Comparison of ENCODE assay signal across 17 cellular contexts in the genomic region with DNA sequence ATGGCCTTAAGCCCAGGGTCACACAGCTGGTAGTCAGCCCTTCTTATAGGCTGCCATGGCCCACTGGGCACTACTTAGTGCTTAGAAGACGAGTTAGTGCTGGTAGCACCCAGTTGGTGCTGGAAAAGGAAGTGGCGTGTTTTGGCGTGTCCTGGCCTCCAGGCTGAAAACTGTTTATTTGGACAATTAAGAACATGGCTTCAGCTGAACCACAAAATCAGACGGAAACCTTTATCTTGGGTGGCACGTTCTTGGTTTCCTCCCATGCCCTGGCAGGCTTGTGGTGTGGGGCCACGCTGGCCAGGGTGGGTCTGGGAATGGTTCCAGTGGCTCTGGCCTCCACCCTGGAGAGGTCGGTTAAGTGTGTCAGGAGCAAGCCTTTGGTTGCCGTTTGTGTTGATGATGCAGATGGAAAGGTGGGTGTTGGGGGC.
DNase-seq lines count a peak whose midpoint lies in the region; ATAC-seq and TF ChIP-seq lines count a peak whose summit lies in the region.
"Had no signal": no experiment of that assay in that cellular context is flagged by ENCODE, and none has a peak within 500 bp of the region (broad histone marks: within the 10 kb centered on the region; RNA-seq: fewer than 3 reads in every experiment).

No MANE protein-coding gene starts in this region.

- no peaks in the 10 kb centered on the region for H3K36me3 Mint-ChIP-seq in activated CD8-positive, alpha-beta T cell treated with anti-CD3 and anti-CD28 coated beads, Interleukin-2, amount 10 ng/mL, durations not matched to agents 7 days and 5 days (ENCODE audit: low read depth)
- H3K36me3 Mint-ChIP-seq: activated naive CD4-positive, alpha-beta T cell treated with anti-CD3 and anti-CD28 coated beads, Interleukin-2, amount 50 U/mL, for 72 hours; WTC11 had no signal

- peak overlapping the region; percentile 17 for H3K56ac ChIP-seq in mesendoderm (ENCODE audit: low read length)

- H3K4me1 Mint-ChIP-seq in activated CD8-positive, alpha-beta T cell treated with anti-CD3 and anti-CD28 coated beads, Interleukin-2, amount 10 ng/mL, durations not matched to agents 7 days and 5 days (ENCODE audit: low read depth), result no peaks in the 10 kb centered on the region

- H3K36me3 ChIP-seq in right atrium auricular region (no peaks in the 10 kb centered on the region), mammary epithelial cell (ENCODE audit: insufficient read depth, low read length) (no peaks in the 10 kb centered on the region), mesendoderm (ENCODE audit: control insufficient read depth, insufficient read depth, low read length) (no peaks in the 10 kb centered on the region), uterus (no peaks in the 10 kb centered on the region), hepatocyte (replicated peaks; ENCODE audit: insufficient read depth, low read depth) (no peaks in the 10 kb centered on the region)
- H3K36me3 ChIP-seq: left lung had no signal

- H2BK5ac ChIP-seq in mesendoderm (ENCODE audit: low read length), result no peak overlapping the region

- H3K27me3 ChIP-seq in right atrium auricular region (no peaks in the 10 kb centered on the region), mammary epithelial cell (ENCODE audit: insufficient read depth, low read length) (no peaks in the 10 kb centered on the region), mesendoderm (ENCODE audit: insufficient read depth, low read length, poor library complexity) (no peaks in the 10 kb centered on the region), uterus (no peaks in the 10 kb centered on the region), hepatocyte (no peaks in the 10 kb centered on the region)

- no peaks in the 10 kb centered on the region for H4K20me1 ChIP-seq in mammary epithelial cell (ENCODE audit: insufficient read depth, low read length)
- H4K20me1 ChIP-seq in hepatocyte (ENCODE audit: insufficient read depth, poor library complexity, severe bottlenecking), result no peaks in the 10 kb centered on the region

- H3K9me3 ChIP-seq in right atrium auricular region, result no peaks in the 10 kb centered on the region
- H3K9me3 ChIP-seq in mammary epithelial cell (replicated peaks; ENCODE audit: insufficient read depth, low read length), result no peaks in the 10 kb centered on the region
- no peaks in the 10 kb centered on the region for H3K9me3 ChIP-seq in uterus
- H3K9me3 ChIP-seq in hepatocyte (ENCODE audit: low read depth), result no peaks in the 10 kb centered on the region
- H3K9me3 ChIP-seq: left lung had no signal

- no peak overlapping the region for H3K18ac ChIP-seq in mesendoderm (ENCODE audit: low read length)

- WGBS in mammary epithelial cell (ENCODE audit: low coverage, missing lambda C conversion rate), result 4% methylated on average over 8 of the region's 8 CpGs
- WGBS in mesendoderm (ENCODE audit: extremely low coverage, insufficient coverage, low lambda C conversion rate), result no CpG with 5 or more reads among the region's 8 CpGs
- 93% methylated on average over 8 of the region's 8 CpGs for WGBS in hepatocyte (ENCODE audit: low lambda C conversion rate, missing lambda C conversion rate)

- no peak overlapping the region for H2BK120ac ChIP-seq in mesendoderm (ENCODE audit: low read depth, low read length)

- H2AFZ ChIP-seq in mammary epithelial cell (ENCODE audit: low read depth, low read length) (peak overlapping the region; percentile 50), hepatocyte (no peak overlapping the region)
- H2AFZ ChIP-seq: parathyroid adenoma had no signal

- no peak overlapping the region for H3K4me3 ChIP-seq in right atrium auricular region
- no peak overlapping the region for H3K4me3 ChIP-seq in mammary epithelial cell (replicated peaks in 1 of 3; ENCODE audit: insufficient read depth in 1 of 3, low read depth in 2 of 3, low read length in 3 of 3)
- H3K4me3 ChIP-seq in mesendoderm (ENCODE audit: low read length), result no peak overlapping the region
- no peak overlapping the region for H3K4me3 ChIP-seq in uterus
- H3K4me3 ChIP-seq in hepatocyte, result no peak overlapping the region
- H3K4me3 ChIP-seq: left lung had no signal

- no peak for TF ChIP-seq POLR2A in uterus (IDR thresholded peaks at IDR 0.05)

- H3K79me2 ChIP-seq in mammary epithelial cell (ENCODE audit: insufficient read depth, low read length) (no peaks in the 10 kb centered on the region), mesendoderm (ENCODE audit: control insufficient read depth, insufficient read depth, low read length) (no peaks in the 10 kb centered on the region), hepatocyte (no peaks in the 10 kb centered on the region)
- H3K79me2 ChIP-seq: parathyroid adenoma had no signal

- no peaks in the 10 kb centered on the region for H3K9me2 ChIP-seq in hepatocyte (replicated peaks; ENCODE audit: insufficient read depth)

- H3K27ac ChIP-seq in right atrium auricular region (no peak overlapping the region), mammary epithelial cell (ENCODE audit: insufficient read depth, low read depth, low read length) (no peak overlapping the region), mesendoderm (ENCODE audit: low read depth, low read length) (no peak overlapping the region), uterus (peak overlapping the region; percentile 93 to 98), hepatocyte (no peak overlapping the region)
- H3K27ac ChIP-seq: parathyroid adenoma had no signal

- H3K79me1 ChIP-seq in mesendoderm (ENCODE audit: low read length), result no peaks in the 10 kb centered on the region

- POLR2A ChIA-PET in activated CD8-positive, alpha-beta T cell treated with anti-CD3 and anti-CD28 coated beads, Interleukin-2, amount 10 ng/mL, durations not matched to agents 7 days and 5 days (lab: Charles Lee), result no interaction called here

- CTCF ChIA-PET in mammary epithelial cell (lab: Charles Lee; ENCODE audit: low non-redundant PET), result interaction anchor here (0.6 kb wide), 1 partner anchor 90 kb away, joined by 3 read pairs; no protein-coding TSS in a partner anchor
- CTCF ChIA-PET in activated CD8-positive, alpha-beta T cell treated with anti-CD3 and anti-CD28 coated beads, Interleukin-2, amount 10 ng/mL, durations not matched to agents 7 days and 5 days (lab: Charles Lee), result no interaction called here

- H2AK5ac ChIP-seq in mesendoderm (ENCODE audit: low read length), result peak overlapping the region; percentile 18

- no peak overlapping the region for H3K4me3 Mint-ChIP-seq in activated CD8-positive, alpha-beta T cell treated with anti-CD3 and anti-CD28 coated beads, Interleukin-2, amount 10 ng/mL, durations not matched to agents 7 days and 5 days
- H3K4me3 Mint-ChIP-seq: activated T-cell treated with anti-CD3 and anti-CD28 coated beads, Interleukin-2, amount 50 U/mL, for 72 hours; WTC11 had no signal

- no peak for ATAC-seq in Right ventricle myocardium superior (ENCODE audit: poor library complexity)
- no peak for ATAC-seq in activated CD8-positive, alpha-beta T cell treated with anti-CD3 and anti-CD28 coated beads, Interleukin-2, amount 10 ng/mL, durations not matched to agents 7 days and 5 days
- ATAC-seq: activated naive CD4-positive, alpha-beta T cell treated with anti-CD3 and anti-CD28 coated beads, Interleukin-2, amount 50 U/mL, for 72 hours; activated T-cell treated with anti-CD3 and anti-CD28 coated beads, Interleukin-2, amount 50 U/mL, for 72 hours; left lung; WTC11 had no signal

- H3K9me3 Mint-ChIP-seq in activated CD8-positive, alpha-beta T cell treated with anti-CD3 and anti-CD28 coated beads, Interleukin-2, amount 10 ng/mL, durations not matched to agents 7 days and 5 days (ENCODE audit: insufficient read depth), result no peaks in the 10 kb centered on the region
- H3K9me3 Mint-ChIP-seq: activated naive CD4-positive, alpha-beta T cell treated with anti-CD3 and anti-CD28 coated beads, Interleukin-2, amount 50 U/mL, for 72 hours; activated T-cell treated with anti-CD3 and anti-CD28 coated beads, Interleukin-2, amount 50 U/mL, for 72 hours; WTC11 had no signal

- no peak overlapping the region for H4K8ac ChIP-seq in mesendoderm (ENCODE audit: low read depth, low read length)

- no peak overlapping the region for H3K23ac ChIP-seq in mesendoderm (ENCODE audit: low read length)

- H3K27me3 Mint-ChIP-seq in activated CD8-positive, alpha-beta T cell treated with anti-CD3 and anti-CD28 coated beads, Interleukin-2, amount 10 ng/mL, durations not matched to agents 7 days and 5 days (ENCODE audit: low read depth), result no peaks in the 10 kb centered on the region

- H3K4me2 ChIP-seq in mammary epithelial cell (ENCODE audit: insufficient read depth, low read depth, low read length) (peak overlapping the region; percentile 1), mesendoderm (ENCODE audit: low read length) (no peak overlapping the region), hepatocyte (no peak overlapping the region)

- intact Hi-C loops in Right ventricle myocardium superior (cut with DNase I) (loop anchor here (5.0 kb wide), 1 partner anchor 77 kb away; no protein-coding TSS in a partner anchor), mammary epithelial cell (cut with micrococcal nuclease) (loop anchor here (1.0 kb wide), 1 partner anchor 9 kb away; no protein-coding TSS in a partner anchor), uterus (cut with DNase I; ENCODE audit: low total_unique reads) (no loop called here)

- H3K27ac Mint-ChIP-seq in activated CD8-positive, alpha-beta T cell treated with anti-CD3 and anti-CD28 coated beads, Interleukin-2, amount 10 ng/mL, durations not matched to agents 7 days and 5 days, result no peak overlapping the region
- H3K27ac Mint-ChIP-seq: activated naive CD4-positive, alpha-beta T cell treated with anti-CD3 and anti-CD28 coated beads, Interleukin-2, amount 50 U/mL, for 72 hours; activated T-cell treated with anti-CD3 and anti-CD28 coated beads, Interleukin-2, amount 50 U/mL, for 72 hours; WTC11 had no signal

- peaks cover 0 to 65% of the 10 kb centered on the region in 2 donors for H3K4me1 ChIP-seq in right atrium auricular region
- H3K4me1 ChIP-seq in mammary epithelial cell (ENCODE audit: insufficient read depth, low read length), result peaks cover 45% of the 10 kb centered on the region
- H3K4me1 ChIP-seq in mesendoderm (ENCODE audit: control insufficient read depth, low read depth, low read length), result peaks cover 18% of the 10 kb centered on the region
- peaks cover 10 to 21% of the 10 kb centered on the region in 2 donors for H3K4me1 ChIP-seq in uterus
- peaks cover 61% of the 10 kb centered on the region for H3K4me1 ChIP-seq in hepatocyte (ENCODE audit: insufficient read depth)
- H3K4me1 ChIP-seq: parathyroid adenoma had no signal

- DNase-seq in Right ventricle myocardium superior, result peak; percentile 32
- no peak for DNase-seq in right atrium auricular region (ENCODE audit: low spot score)
- peak; percentile 54 for DNase-seq in mammary epithelial cell
- DNase-seq in mesendoderm, result no peak
- no peak for DNase-seq in uterus
- no peak for DNase-seq in hepatocyte (ENCODE audit: low spot score)
- no peak for DNase-seq in iPS-NIHi11 (ENCODE audit: low spot score)
- no peak for DNase-seq in activated CD8-positive, alpha-beta T cell treated with anti-CD3 and anti-CD28 coated beads, Interleukin-2, amount 10 ng/mL, durations not matched to agents 7 days and 5 days
- DNase-seq: activated T-cell treated with anti-CD3 and anti-CD28 coated beads, Interleukin-2, amount 50 U/mL, for 72 hours; cortex of kidney; left lung; NCI-H187; NCI-H446 treated with DMSO at 0.1 percent for 48 hours; SHP77 had no signal

- TF ChIP-seq CTCF in right atrium auricular region (IDR thresholded peaks at IDR 0.05) (no peak), mammary epithelial cell (conservative IDR thresholded peaks at IDR 0.05 in 1 of 2, IDR thresholded peaks at IDR 0.05 in 1 of 2; ENCODE audit: extremely low read depth in 1 of 2, insufficient read depth in 1 of 2, low read depth in 1 of 2, low read length in 2 of 2) (no peak), uterus (IDR thresholded peaks at IDR 0.05) (no peak), hepatocyte (IDR thresholded peaks at IDR 0.05; ENCODE audit: poor library complexity) (no peak)

- H3K4ac ChIP-seq in mesendoderm (ENCODE audit: low read depth, low read length), result no peak overlapping the region

- no peak overlapping the region for H3K9ac ChIP-seq in mammary epithelial cell (ENCODE audit: insufficient read depth, low read length)
- no peak overlapping the region for H3K9ac ChIP-seq in mesendoderm (ENCODE audit: low read length)
- H3K9ac ChIP-seq: parathyroid adenoma had no signal

- no peak overlapping the region for H2BK15ac ChIP-seq in mesendoderm (replicated peaks; ENCODE audit: low read depth)

- in situ Hi-C loops in mammary epithelial cell (cut with MboI; ENCODE audit: low sequenced_read_pairs in 2 of 2), result loop anchor here in 1 of 2 donors (10.0 kb wide), 2 partner anchors 79 to 551 kb away; no protein-coding TSS in a partner anchor

- dilution Hi-C loops in mammary epithelial cell (cut with HindIII; ENCODE audit: low sequenced_read_pairs), result no loop called here

- H4K5ac ChIP-seq in mesendoderm (ENCODE audit: low read length), result no peak overlapping the region

- no TSS peak for BruUV-seq in mammary epithelial cell (replicated peaks; lab: Mats Ljungman, UMichigan)

Comparison
In these comparisons a context has a peak if more than half of its experiments do, and no peak if none do; other contexts are left out.
1. DNase-seq: peak in Right ventricle myocardium superior (single experiment) and mammary epithelial cell (single experiment); none in right atrium auricular region (single experiment), mesendoderm (single experiment), uterus (0 of 2), hepatocyte (single experiment), iPS-NIHi11 (single experiment) and activated CD8-positive, alpha-beta T cell treated with anti-CD3 and anti-CD28 coated beads, Interleukin-2, amount 10 ng/mL, durations not matched to agents 7 days and 5 days (single experiment).
2. H3K27ac ChIP-seq: peak in uterus (2 of 2); none in right atrium auricular region (0 of 2), mammary epithelial cell (single experiment), mesendoderm (single experiment) and hepatocyte (single experiment).